Comparison of ENCODE assay signal across 12 cellular contexts in genomic region chr12:109850518-109850917, GRCh38. TPM values are rescaled to one million over a fixed set of nuclear protein-coding genes. Genes with fewer than 3 reads are reported as not detected.
"Had no signal": no experiment of that assay in that cellular context is flagged by ENCODE, and none has a peak within 500 bp of the region (broad histone marks: within the 10 kb centered on the region; RNA-seq: fewer than 3 reads in every experiment).

No MANE protein-coding gene starts in this region.

RNA-seq across cellular contexts. Expression of gene TRPV4, which starts 17.3 kb away (rescaled TPM):
- total RNA-seq: activated B cell treated with CpG ODN at 0.5 μM for 24 hours; activated CD4-positive, alpha-beta memory T cell treated with anti-CD3 and anti-CD28 coated beads for 36 hours; activated CD4-positive, alpha-beta memory T cell treated with anti-CD3 and anti-CD28 coated beads, Interleukin-2, amount 10 ng/mL, durations not matched to agents 7 days and 5 days; activated CD4-positive, alpha-beta T cell treated with anti-CD3 and anti-CD28 coated beads for 36 hours; activated CD4-positive, alpha-beta T cell treated with anti-CD3 and anti-CD28 coated beads, Interleukin-2, amount 10 ng/mL, durations not matched to agents 24 days and 14 days; activated CD8-positive, alpha-beta memory T cell treated with anti-CD3 and anti-CD28 coated beads for 36 hours; activated CD8-positive, alpha-beta memory T cell treated with anti-CD3 and anti-CD28 coated beads, Interleukin-2, amount 10 ng/mL, durations not matched to agents 7 days and 5 days; activated CD8-positive, alpha-beta T cell treated with anti-CD3 and anti-CD28 coated beads for 36 hours; activated CD8-positive, alpha-beta T cell treated with anti-CD3 and anti-CD28 coated beads, Interleukin-2, amount 10 ng/mL, durations not matched to agents 7 days and 5 days; T-helper 1 cell treated with Interleukin-12 subunit alpha and Interleukin-12 subunit beta and Interleukin-4 antibody, amounts not matched to agents 30 ng/mL and 1 ng/mL, for 36 hours; T-helper 17 cell; T-helper 2 cell treated with Interferon-gamma antibody and Interleukin-4, amounts not matched to agents 100 ng/mL and 5 ng/mL, for 36 hours had no signal
